Comparison of ENCODE assay signal across 23 cellular contexts in genomic region chr3:116302087-116302747, GRCh38.
DNase-seq lines count a peak whose midpoint lies in the region; ATAC-seq, FAIRE-seq and TF ChIP-seq lines count a peak whose summit lies in the region.
"Had no signal": no experiment of that assay in that cellular context is flagged by ENCODE, and none has a peak within 500 bp of the region (broad histone marks: within the 10 kb centered on the region; RNA-seq: fewer than 3 reads in every experiment).

No MANE protein-coding gene starts in this region.

- no peak overlapping the region for H4K91ac ChIP-seq in mesenchymal stem cell (ENCODE audit: low read length)

- H3K4me3 ChIP-seq in SK-N-MC (peak overlapping the region; percentile 3; the same call in 1 of the 2 replicates), mesenchymal stem cell (ENCODE audit: insufficient read depth in 1 of 2, low read depth in 1 of 2, low read length in 2 of 2) (no peak overlapping the region), dorsolateral prefrontal cortex (no peak overlapping the region), left lung (no peak overlapping the region)
- H3K4me3 ChIP-seq: lower lobe of right lung, skin epidermis had no signal

- no peak overlapping the region for H2BK5ac ChIP-seq in mesenchymal stem cell (ENCODE audit: low read depth, low read length, poor library complexity, severe bottlenecking)

- H3K4me2 ChIP-seq in mesenchymal stem cell (ENCODE audit: low read length, poor library complexity, severe bottlenecking): no peak overlapping the region

- no peak overlapping the region for H2BK15ac ChIP-seq in mesenchymal stem cell (ENCODE audit: low read depth, poor library complexity, severe bottlenecking)

- no peak overlapping the region for H2AFZ ChIP-seq in mesenchymal stem cell (ENCODE audit: low read depth, low read length)

- no peak for ATAC-seq in left lung
- ATAC-seq: lower lobe of right lung had no signal

- H2BK12ac ChIP-seq in mesenchymal stem cell (ENCODE audit: low read length in 2 of 2): no peak overlapping the region

- peak overlapping the region; percentile 42; the same call in 1 of the 2 replicates for H3K27ac ChIP-seq in SK-N-MC
- no peak overlapping the region for H3K27ac ChIP-seq in mesenchymal stem cell (ENCODE audit: low read length, poor library complexity, severe bottlenecking)
- H3K27ac ChIP-seq in dorsolateral prefrontal cortex: no peak overlapping the region
- no peak overlapping the region for H3K27ac ChIP-seq in left lung
- H3K27ac ChIP-seq: lower lobe of right lung, skin epidermis had no signal

- H2AK5ac ChIP-seq in mesenchymal stem cell (ENCODE audit: low read length, severe bottlenecking): no peak overlapping the region

- H3K4me1 ChIP-seq in mesenchymal stem cell (ENCODE audit: control insufficient read depth, insufficient read depth, low read depth, low read length) (peaks cover 8% of the 10 kb centered on the region), left lung (no peaks in the 10 kb centered on the region)
- H3K4me1 ChIP-seq: lower lobe of right lung had no signal

- no peak overlapping the region for H3K4ac ChIP-seq in mesenchymal stem cell (ENCODE audit: low read depth in 1 of 2, low read length in 2 of 2)

- H2BK120ac ChIP-seq in mesenchymal stem cell (ENCODE audit: low read depth, low read length): no peak overlapping the region

- H3K27me3 ChIP-seq in mesenchymal stem cell (ENCODE audit: control insufficient read depth in 1 of 2, insufficient read depth in 1 of 2, low read length in 2 of 2) (no peaks in the 10 kb centered on the region), dorsolateral prefrontal cortex (no peaks in the 10 kb centered on the region), left lung (no peaks in the 10 kb centered on the region)

- no peak overlapping the region for H3K23ac ChIP-seq in mesenchymal stem cell (ENCODE audit: low read length in 2 of 2)

- H3K36me3 ChIP-seq in SK-N-MC (ENCODE audit: insufficient read depth, low read length) (peaks cover 3% of the 10 kb centered on the region; the same call in 1 of the 2 replicates), mesenchymal stem cell (ENCODE audit: control insufficient read depth in 1 of 2, insufficient read depth in 2 of 2, low read depth in 1 of 2, low read length in 2 of 2) (no peaks in the 10 kb centered on the region), left lung (no peaks in the 10 kb centered on the region)
- H3K36me3 ChIP-seq: lower lobe of right lung had no signal

- DNase-seq in ELR (ENCODE audit: low read depth) (peak; percentile 45), SK-N-MC (ENCODE audit: low read depth, low spot score) (no peak), fibroblast of gingiva (ENCODE audit: low read depth) (peak; percentile 7), mesenchymal stem cell (peak; percentile 26), dorsolateral prefrontal cortex (no peak), NCI-H2227 treated with DMSO at 0.1 percent for 48 hours (lab: John Stamatoyannopoulos, UW) (no peak), RCC 7860 (ENCODE audit: low spot score) (no peak), left lung (no peak)
- DNase-seq: activated CD4-positive, alpha-beta T cell treated with anti-CD3 and anti-CD28 coated beads, Interleukin-2, amount 50 U/mL, for 4 hours; activated naive CD4-positive, alpha-beta T cell; aorta; C1 segment of cervical spinal cord; GDM1; glutamatergic neuron; H7; lower lobe of right lung; NCI-H1417 treated with DMSO at 0.1 percent for 48 hours; NCI-H748 treated with DMSO at 0.1 percent for 48 hours; occipital lobe; stimulated activated CD4-positive, alpha-beta T cell treated with anti-CD3 and anti-CD28 coated beads, Interleukin-2, amount 100 ng/mL, for 48 hours; T-helper 2 cell had no signal

- no peak overlapping the region for H3K18ac ChIP-seq in mesenchymal stem cell (ENCODE audit: low read depth in 1 of 2, low read length in 2 of 2)

- H4K8ac ChIP-seq in mesenchymal stem cell (ENCODE audit: low read length): no peak overlapping the region

- no peak for FAIRE-seq in RCC 7860 (lab: Jason Lieb, UNC)
- FAIRE-seq: colon had no signal

- no peak overlapping the region for H3K14ac ChIP-seq in mesenchymal stem cell (ENCODE audit: low read length in 2 of 2)

- TF ChIP-seq CTCF in dorsolateral prefrontal cortex (IDR thresholded peaks at IDR 0.05 in 54 of 56, conservative IDR thresholded peaks at IDR 0.05 in 2 of 56; ENCODE audit: low read depth in 1 of 56, partially characterized antibody in 56 of 56) (no peak), left lung (IDR thresholded peaks at IDR 0.05) (no peak)

- H3K9me3 ChIP-seq in SK-N-MC (ENCODE audit: low read depth, low read length) (no peaks in the 10 kb centered on the region), mesenchymal stem cell (ENCODE audit: control insufficient read depth, low read length) (no peaks in the 10 kb centered on the region), left lung (no peaks in the 10 kb centered on the region)
- H3K9me3 ChIP-seq: lower lobe of right lung had no signal

- H3K79me1 ChIP-seq in mesenchymal stem cell (replicated peaks; ENCODE audit: low read length, poor library complexity, severe bottlenecking): peaks cover 10% of the 10 kb centered on the region

- H3K9ac ChIP-seq in SK-N-MC (ENCODE audit: insufficient read length) (no peak overlapping the region), mesenchymal stem cell (ENCODE audit: low read length) (no peak overlapping the region)

- 35% methylated on average over 2 of the region's 4 CpGs for WGBS in mesenchymal stem cell

- intact Hi-C loops in dorsolateral prefrontal cortex (cut with DNase I): no loop called here
- intact Hi-C loops in left lung (cut with DNase I): no loop called here

Comparison
In these comparisons a context has a peak if more than half of its experiments do, and no peak if none do; other contexts are left out.
1. DNase-seq: peak in ELR (single experiment), fibroblast of gingiva (single experiment) and mesenchymal stem cell (single experiment); none in SK-N-MC (single experiment), dorsolateral prefrontal cortex (0 of 10), NCI-H2227 treated with DMSO at 0.1 percent for 48 hours (single experiment), RCC 7860 (single experiment) and left lung (0 of 2).